ENCODE assay signal across 29 cellular contexts in genomic region chr11:119402470-119402869, GRCh38. TPM values are rescaled to one million over a fixed set of nuclear protein-coding genes. Genes with fewer than 3 reads are reported as not detected.
"Had no signal": no experiment of that assay in that cellular context is flagged by ENCODE, and none has a peak within 500 bp of the region (broad histone marks: within the 10 kb centered on the region; RNA-seq: fewer than 3 reads in every experiment).

No MANE protein-coding gene starts in this region.

- DNase-seq: colonic mucosa; cortex of kidney; effector CD8-positive, alpha-beta T cell; effector memory CD8-positive, alpha-beta T cell; endodermal cell; erythroblast; esophagus squamous epithelium; foreskin melanocyte; gastrocnemius medialis; glutamatergic neuron; head of caudate nucleus; heart right ventricle; hippocampal formation; left cardiac atrium; left lung; left ventricle myocardium superior; lower lobe of right lung; mesenchymal stem cell; midbrain had no signal

- H3K4me1 Mint-ChIP-seq: endodermal cell had no signal

- H3K4me1 ChIP-seq: colonic mucosa, esophagus squamous epithelium, gastrocnemius medialis, heart right ventricle, left lung, lower lobe of right lung had no signal

- H3K27ac Mint-ChIP-seq: dendritic cell treated with granulocyte-macrophage colony-stimulating factor and Interleukin-4, amounts not matched to agents 40 ng/mL and 50 ng/mL, for 4 days; effector memory CD8-positive, alpha-beta T cell; endodermal cell had no signal

- H3K4me3 ChIP-seq: colonic mucosa, esophagus squamous epithelium, gastrocnemius medialis, heart right ventricle, left lung, lower lobe of right lung had no signal

- H3K27me3 ChIP-seq: colonic mucosa, esophagus squamous epithelium, gastrocnemius medialis, heart right ventricle, left lung had no signal

- H3K27ac ChIP-seq: colonic mucosa, epithelial cell of prostate, esophagus squamous epithelium, gastrocnemius medialis, heart right ventricle, left lung, lower lobe of right lung had no signal

- H3K36me3 ChIP-seq: colonic mucosa, esophagus squamous epithelium, gastrocnemius medialis, heart right ventricle, left lung, lower lobe of right lung had no signal

- H3K9me3 ChIP-seq: colonic mucosa had no signal

- H3K4me3 Mint-ChIP-seq: dendritic cell treated with granulocyte-macrophage colony-stimulating factor and Interleukin-4, amounts not matched to agents 40 ng/mL and 50 ng/mL, for 4 days; effector memory CD8-positive, alpha-beta T cell; endodermal cell had no signal

- ATAC-seq: effector memory CD8-positive, alpha-beta T cell; esophagus mucosa; gastrocnemius medialis; heart right ventricle; left ventricle myocardium superior; lower lobe of right lung had no signal

RNA-seq across cellular contexts. Expression of gene MFRP, which starts 56.0 kb away (rescaled TPM):
- total RNA-seq: chondrocyte, colonic mucosa, dermis microvascular lymphatic vessel endothelial cell, endodermal cell, esophagus mucosa, esophagus squamous epithelium, gastrocnemius medialis, heart right ventricle, kidney epithelial cell, left cardiac atrium, left lung, left ventricle myocardium superior, lower leg skin, lower lobe of right lung, mesenteric fat pad, mononuclear cell, mucosa of gallbladder had no signal
